Comparison of ENCODE assay signal across 9 cellular contexts in the genomic region with DNA sequence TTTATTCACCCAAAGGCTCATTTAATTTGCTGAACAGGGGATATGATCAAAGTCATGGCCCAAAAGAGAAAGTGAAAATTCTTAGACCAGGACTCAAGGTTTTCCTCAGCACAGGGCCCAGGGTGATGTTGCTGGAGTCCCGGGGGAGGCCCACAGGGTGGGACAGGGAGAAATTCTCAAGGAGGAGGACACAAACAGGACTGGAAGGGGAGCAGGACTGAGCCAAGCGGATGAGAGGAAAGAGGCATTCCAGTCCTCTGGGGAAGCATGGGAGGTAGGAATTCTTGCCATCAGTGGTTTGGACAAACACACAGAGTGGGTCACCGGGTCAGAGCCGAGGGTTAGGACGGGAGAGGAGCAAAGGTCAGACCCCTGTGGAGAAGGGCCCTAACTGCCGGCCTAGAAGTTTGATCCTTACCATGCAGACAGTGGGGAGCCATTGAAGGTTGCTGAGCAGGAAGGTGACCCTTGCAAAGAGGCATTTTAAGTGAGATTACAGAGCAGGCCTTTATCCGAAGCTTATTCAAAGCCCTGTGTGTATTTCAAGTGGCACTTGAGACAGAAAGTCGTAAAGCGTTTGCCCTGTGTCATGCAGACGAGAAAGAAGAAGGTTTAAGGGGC.
DNase-seq lines count a peak whose midpoint lies in the region; FAIRE-seq and TF ChIP-seq lines count a peak whose summit lies in the region.
"Had no signal": no experiment of that assay in that cellular context is flagged by ENCODE, and none has a peak within 500 bp of the region (broad histone marks: within the 10 kb centered on the region; RNA-seq: fewer than 3 reads in every experiment).

No MANE protein-coding gene starts in this region.

- H3K4me3 ChIP-seq in OCI-LY7 (ENCODE audit: low read depth, low read length, poor library complexity, severe bottlenecking) (no peak overlapping the region), endothelial cell of umbilical vein (replicated peaks in 1 of 3; ENCODE audit: insufficient read depth in 1 of 3, low read depth in 1 of 3, low read length in 3 of 3) (no peak overlapping the region)

- H3K27ac ChIP-seq in OCI-LY7 (ENCODE audit: low read depth, low read length, poor library complexity, severe bottlenecking) (no peak overlapping the region), endothelial cell of umbilical vein (ENCODE audit: insufficient read depth, low read depth, low read length) (no peak overlapping the region)

- no peak overlapping the region for H3K9ac ChIP-seq in endothelial cell of umbilical vein (replicated peaks; ENCODE audit: extremely low read depth, insufficient read depth, low read length)

- H3K9me3 ChIP-seq in OCI-LY7 (ENCODE audit: low read length) (no peaks in the 10 kb centered on the region), endothelial cell of umbilical vein (replicated peaks; ENCODE audit: control insufficient read depth, insufficient read depth, low read length) (no peaks in the 10 kb centered on the region)

- H3K79me2 ChIP-seq in OCI-LY7 (ENCODE audit: insufficient read depth, low read depth, low read length), result peaks cover 80% of the 10 kb centered on the region
- peaks cover 69% of the 10 kb centered on the region for H3K79me2 ChIP-seq in endothelial cell of umbilical vein (ENCODE audit: control insufficient read depth, insufficient read depth, low read length)

- peak; percentile 90 for DNase-seq in DMS79 treated with DMSO at 0.1 percent for 48 hours (lab: John Stamatoyannopoulos, UW)
- no peak for DNase-seq in OCI-LY7 (ENCODE audit: low spot score)
- no peak for DNase-seq in endothelial cell of umbilical vein (ENCODE audit: low read depth, low spot score)
- peak; percentile 57 for DNase-seq in posterior vena cava (ENCODE audit: low spot score)
- no peak for DNase-seq in stimulated activated CD4-positive, alpha-beta T cell treated with anti-CD3 and anti-CD28 coated beads, Interleukin-1b, Interleukin-23, amount 100 ng/mL, for 48 hours
- DNase-seq in SW 1271 (lab: John Stamatoyannopoulos, UW), result no peak
- no peak for DNase-seq in stimulated activated CD4-positive, alpha-beta T cell treated with anti-CD3 and anti-CD28 coated beads, Interleukin-4, amount 100 ng/mL, for 1 hour
- no peak for DNase-seq in OCI-M2 (lab: John Stamatoyannopoulos, UW; ENCODE audit: unreplicated experiment)
- DNase-seq: activated CD4-positive, CD25-positive, alpha-beta regulatory T cell had no signal

- TF ChIP-seq POLR2A in endothelial cell of umbilical vein (IDR thresholded peaks at IDR 0.05; ENCODE audit: low read depth, low read length), result no peak

- no peaks in the 10 kb centered on the region for H3K9me2 ChIP-seq in OCI-LY7 (ENCODE audit: insufficient read depth, low read length)

- H4K20me1 ChIP-seq in OCI-LY7 (ENCODE audit: insufficient read depth, low read length) (no peaks in the 10 kb centered on the region), endothelial cell of umbilical vein (replicated peaks; ENCODE audit: control insufficient read depth, extremely low read depth, insufficient read depth, low read length) (no peaks in the 10 kb centered on the region)

- no peak overlapping the region for H2AFZ ChIP-seq in OCI-LY7 (ENCODE audit: low read length)
- H2AFZ ChIP-seq in endothelial cell of umbilical vein (ENCODE audit: low read depth, low read length), result no peak overlapping the region

- BruUV-seq in OCI-LY7 (replicated peaks; lab: Mats Ljungman, UMichigan) (no TSS peak), endothelial cell of umbilical vein (replicated peaks; lab: Mats Ljungman, UMichigan) (no TSS peak)

- no peak for TF ChIP-seq CTCF in OCI-LY7 (conservative IDR thresholded peaks at IDR 0.05; ENCODE audit: low read length)
- TF ChIP-seq CTCF in endothelial cell of umbilical vein (IDR thresholded peaks at IDR 0.05; ENCODE audit: extremely low read depth in 1 of 2, insufficient read depth in 1 of 2, low read depth in 1 of 2, low read length in 2 of 2), result no peak

- H3K9me1 ChIP-seq in endothelial cell of umbilical vein (replicated peaks; ENCODE audit: control insufficient read depth, extremely low read depth, insufficient read depth, low read length), result no peaks in the 10 kb centered on the region

- dilution Hi-C loops in endothelial cell of umbilical vein (cut with MboI; ENCODE audit: extremely low pct_ligation_motif_present, low sequenced_read_pairs), result no loop called here

- H3K4me2 ChIP-seq in OCI-LY7 (ENCODE audit: low read length), result peak overlapping the region; percentile 99
- no peak overlapping the region for H3K4me2 ChIP-seq in endothelial cell of umbilical vein (ENCODE audit: insufficient read depth, low read length)

- H3K36me3 ChIP-seq in OCI-LY7 (ENCODE audit: insufficient read depth, low read length) (peaks cover 26% of the 10 kb centered on the region), endothelial cell of umbilical vein (ENCODE audit: control insufficient read depth in 2 of 2, extremely low read depth in 1 of 2, insufficient read depth in 2 of 2, low read length in 2 of 2) (peaks cover 0 to 4% of the 10 kb centered on the region in 2 experiments)

- POLR2A ChIA-PET in OCI-LY7 (lab: Charles Lee) (interaction anchor here (6.5 kb wide), 1 partner anchor 10 kb away, joined by 97 read pairs; no protein-coding TSS in a partner anchor), endothelial cell of umbilical vein (lab: Charles Lee) (no interaction called here)

- FAIRE-seq in endothelial cell of umbilical vein (lab: Jason Lieb, UNC), result peak; percentile 69

- no peaks in the 10 kb centered on the region for H3K27me3 ChIP-seq in endothelial cell of umbilical vein (ENCODE audit: control insufficient read depth in 2 of 2, insufficient read depth in 2 of 2, low read length in 2 of 2)

- CTCF ChIA-PET in OCI-LY7 (lab: Charles Lee; ENCODE audit: unreplicated experiment) (no interaction called here), endothelial cell of umbilical vein (lab: Charles Lee) (no interaction called here)

- intact Hi-C loops in OCI-LY7 (cut with micrococcal nuclease; ENCODE audit: unreplicated experiment) (no loop called here), endothelial cell of umbilical vein (cut with micrococcal nuclease) (no loop called here), posterior vena cava (cut with DNase I) (no loop called here)

- H3K4me1 ChIP-seq in OCI-LY7 (ENCODE audit: insufficient read depth, low read length, poor library complexity, severe bottlenecking) (peaks cover 59% of the 10 kb centered on the region), endothelial cell of umbilical vein (ENCODE audit: control insufficient read depth, extremely low read depth, insufficient read depth, low read length) (peaks cover 27% of the 10 kb centered on the region)

TF ChIP-seq in endothelial cell of umbilical vein, 7 proteins besides CTCF, POLR2A, EP300 and RAD21:
- no peak for TF ChIP-seq FOS (IDR thresholded peaks at IDR 0.05; ENCODE audit: borderline replicate concordance, insufficient read depth, low read length)
- TF ChIP-seq JUN (IDR thresholded peaks at IDR 0.05; ENCODE audit: borderline replicate concordance, insufficient read depth, insufficient read length, low read depth), result no peak
- no peak for TF ChIP-seq MYC (IDR thresholded peaks at IDR 0.05; ENCODE audit: low read depth, low read length)
- no peak for TF ChIP-seq GATA2 (IDR thresholded peaks at IDR 0.05; ENCODE audit: insufficient read depth, insufficient read length, low read depth, low read length)
- TF ChIP-seq, protein P1, sequence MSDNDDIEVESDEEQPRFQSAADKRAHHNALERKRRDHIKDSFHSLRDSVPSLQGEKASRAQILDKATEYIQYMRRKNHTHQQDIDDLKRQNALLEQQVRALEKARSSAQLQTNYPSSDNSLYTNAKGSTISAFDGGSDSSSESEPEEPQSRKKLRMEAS (IDR thresholded peaks at IDR 0.05; ENCODE audit: insufficient read depth, insufficient read length), result no peak
- TF ChIP-seq EZH2 (IDR thresholded peaks at IDR 0.05; ENCODE audit: borderline replicate concordance, low read depth, low read length, severe bottlenecking), result no peak
- TF ChIP-seq POLR2AphosphoS5 (IDR thresholded peaks at IDR 0.05; ENCODE audit: insufficient read depth, low read depth, low read length), result no peak

Comparison
In these comparisons a context has a peak if more than half of its experiments do, and no peak if none do; other contexts are left out.
1. DNase-seq: peak in DMS79 treated with DMSO at 0.1 percent for 48 hours (single experiment) and posterior vena cava (single experiment); none in OCI-LY7 (single experiment), endothelial cell of umbilical vein (single experiment), stimulated activated CD4-positive, alpha-beta T cell treated with anti-CD3 and anti-CD28 coated beads, Interleukin-1b, Interleukin-23, amount 100 ng/mL, for 48 hours (single experiment), SW 1271 (0 of 2), stimulated activated CD4-positive, alpha-beta T cell treated with anti-CD3 and anti-CD28 coated beads, Interleukin-4, amount 100 ng/mL, for 1 hour (single experiment) and OCI-M2 (single experiment).